In genomic region chr14:68375371-68375770, GRCh38 we compare ENCODE assay signal across 25 cellular contexts.
DNase-seq lines count a peak whose midpoint lies in the region; ATAC-seq, FAIRE-seq and TF ChIP-seq lines count a peak whose summit lies in the region.
"Had no signal": no experiment of that assay in that cellular context is flagged by ENCODE, and none has a peak within 500 bp of the region (broad histone marks: within the 10 kb centered on the region; RNA-seq: fewer than 3 reads in every experiment).

No MANE protein-coding gene starts in this region.

- no peak for ATAC-seq in activated B cell treated with CpG ODN at 0.5 μM for 24 hours (ENCODE audit: low read depth)
- ATAC-seq in naive B cell (ENCODE audit: low read depth in 2 of 2) = no peak
- no peak for ATAC-seq in stimulated activated memory B cell treated with anti-CD40 and anti-IgM and Interleukin-4, amounts not matched to agents 10 μg/mL and 1 μg/mL and 100 μg/mL, for 72 hours
- no peak for ATAC-seq in natural killer cell treated with Interleukin-12 subunit alpha and Interleukin-12 subunit beta and Interleukin-15 and Interleukin-18, amount 100 ng/mL, for 72 hours
- ATAC-seq in GM21423 (IDR thresholded peaks at IDR 0.05; ENCODE audit: unreplicated experiment) = no peak
- ATAC-seq: activated CD8-positive, alpha-beta T cell treated with anti-CD3 and anti-CD28 coated beads for 36 hours; left colon; natural killer cell had no signal

- POLR2A ChIA-PET in activated B cell treated with CpG ODN at 0.5 μM for 24 hours (lab: Charles Lee) = interaction anchor here (1.1 to 5.6 kb wide), 12 partner anchors 18 to 441 kb away, joined by 3 to 59 read pairs (median 18); partner anchors contain the start of gene ZFP36L1

- peak; percentile 67 for FAIRE-seq in GM12891 (lab: Jason Lieb, UNC)
- FAIRE-seq: pancreas had no signal

- H3K27me3 Mint-ChIP-seq in activated B cell treated with CpG ODN at 0.5 μM for 24 hours (no peaks in the 10 kb centered on the region), naive B cell (no peaks in the 10 kb centered on the region)
- H3K27me3 Mint-ChIP-seq in stimulated activated memory B cell treated with anti-CD40 and anti-IgM and Interleukin-4, amounts not matched to agents 10 μg/mL and 1 μg/mL and 100 μg/mL, for 72 hours = no peaks in the 10 kb centered on the region
- no peaks in the 10 kb centered on the region for H3K27me3 Mint-ChIP-seq in natural killer cell treated with Interleukin-12 subunit alpha and Interleukin-12 subunit beta and Interleukin-15 and Interleukin-18, amount 100 ng/mL, for 72 hours
- H3K27me3 Mint-ChIP-seq: activated CD8-positive, alpha-beta T cell treated with anti-CD3 and anti-CD28 coated beads for 36 hours; CD4-positive, alpha-beta memory T cell; memory B cell had no signal

- peak overlapping the region; percentile 80 for H3K27ac Mint-ChIP-seq in activated B cell treated with CpG ODN at 0.5 μM for 24 hours
- peak overlapping the region; percentile 30 to 94 (median 84) for H3K27ac Mint-ChIP-seq in naive B cell
- peak overlapping the region; percentile 86 for H3K27ac Mint-ChIP-seq in stimulated activated memory B cell treated with anti-CD40 and anti-IgM and Interleukin-4, amounts not matched to agents 10 μg/mL and 1 μg/mL and 100 μg/mL, for 72 hours
- no peak overlapping the region for H3K27ac Mint-ChIP-seq in natural killer cell treated with Interleukin-12 subunit alpha and Interleukin-12 subunit beta and Interleukin-15 and Interleukin-18, amount 100 ng/mL, for 72 hours
- H3K27ac Mint-ChIP-seq: activated CD8-positive, alpha-beta T cell treated with anti-CD3 and anti-CD28 coated beads for 36 hours; natural killer cell had no signal

- no peak for TF ChIP-seq CTCF in activated B cell treated with CpG ODN at 0.5 μM for 24 hours (IDR thresholded peaks at IDR 0.05)

- CTCF ChIA-PET in activated B cell treated with CpG ODN at 0.5 μM for 24 hours (lab: Charles Lee) = interaction anchor here (0.5 to 3.1 kb wide), 3 partner anchors 26 to 115 kb away, joined by 3 to 10 read pairs (median 4); no protein-coding TSS in a partner anchor

- H3K4me1 Mint-ChIP-seq in activated B cell treated with CpG ODN at 0.5 μM for 24 hours (peaks cover 85% of the 10 kb centered on the region), naive B cell (peaks cover 56 to 83% (median 76%) of the 10 kb centered on the region in 3 donors)
- peaks cover 89% of the 10 kb centered on the region for H3K4me1 Mint-ChIP-seq in stimulated activated memory B cell treated with anti-CD40 and anti-IgM and Interleukin-4, amounts not matched to agents 10 μg/mL and 1 μg/mL and 100 μg/mL, for 72 hours
- peaks cover 17 to 38% of the 10 kb centered on the region in 2 donors for H3K4me1 Mint-ChIP-seq in natural killer cell treated with Interleukin-12 subunit alpha and Interleukin-12 subunit beta and Interleukin-15 and Interleukin-18, amount 100 ng/mL, for 72 hours (ENCODE audit: low read depth in 2 of 2)

- DNase-seq in GM12891 (ENCODE audit: insufficient read length, low spot score) (no peak), activated B cell treated with CpG ODN at 0.5 μM for 24 hours (no peak), naive B cell (no peak), substantia nigra (lab: John Stamatoyannopoulos, UW) (no peak)
- DNase-seq in natural killer cell treated with Interleukin-12 subunit alpha and Interleukin-12 subunit beta and Interleukin-15 and Interleukin-18, amount 100 ng/mL, for 72 hours (ENCODE audit: low spot score) = no peak
- DNase-seq in stimulated activated CD8-positive, alpha-beta memory T cell treated with anti-CD3 and anti-CD28 coated beads, Interleukin-4, amount 100 ng/mL, for 48 hours = no peak
- DNase-seq: activated CD8-positive, alpha-beta T cell treated with anti-CD3 and anti-CD28 coated beads for 36 hours; CD4-positive, alpha-beta memory T cell; H7; hypothalamus; immature natural killer cell; left colon; natural killer cell; NCI-H1092; NCI-H1930; pancreas; Peyer's patch; SIG-M5; stimulated activated CD4-positive, alpha-beta T cell treated with anti-CD3 and anti-CD28 coated beads, Interleukin-2, amount 100 ng/mL, for 48 hours; T-helper 1 cell had no signal

- intact Hi-C loops in activated B cell treated with CpG ODN at 0.5 μM for 24 hours (cut with micrococcal nuclease) = no loop called here

- no peak for TF ChIP-seq POLR2A in GM12891 (IDR thresholded peaks at IDR 0.05; ENCODE audit: low read depth, low read length)

- H3K27ac ChIP-seq in substantia nigra (ENCODE audit: low read depth, low read length, poor library complexity, severe bottlenecking) = no peak overlapping the region
- H3K27ac ChIP-seq: Peyer's patch, right atrium auricular region, vagina had no signal

- H3K4me3 Mint-ChIP-seq in activated B cell treated with CpG ODN at 0.5 μM for 24 hours (no peak overlapping the region), naive B cell (no peak overlapping the region)
- H3K4me3 Mint-ChIP-seq in stimulated activated memory B cell treated with anti-CD40 and anti-IgM and Interleukin-4, amounts not matched to agents 10 μg/mL and 1 μg/mL and 100 μg/mL, for 72 hours = no peak overlapping the region
- H3K4me3 Mint-ChIP-seq in natural killer cell treated with Interleukin-12 subunit alpha and Interleukin-12 subunit beta and Interleukin-15 and Interleukin-18, amount 100 ng/mL, for 72 hours = no peak overlapping the region
- H3K4me3 Mint-ChIP-seq: activated CD8-positive, alpha-beta T cell treated with anti-CD3 and anti-CD28 coated beads for 36 hours; memory B cell; natural killer cell had no signal

- H3K9me3 Mint-ChIP-seq in activated B cell treated with CpG ODN at 0.5 μM for 24 hours (no peaks in the 10 kb centered on the region), naive B cell (peaks cover 0 to 10% (median 2%) of the 10 kb centered on the region in 7 donors)
- H3K9me3 Mint-ChIP-seq in stimulated activated memory B cell treated with anti-CD40 and anti-IgM and Interleukin-4, amounts not matched to agents 10 μg/mL and 1 μg/mL and 100 μg/mL, for 72 hours = peaks cover 4% of the 10 kb centered on the region
- H3K9me3 Mint-ChIP-seq in natural killer cell treated with Interleukin-12 subunit alpha and Interleukin-12 subunit beta and Interleukin-15 and Interleukin-18, amount 100 ng/mL, for 72 hours = no peaks in the 10 kb centered on the region
- H3K9me3 Mint-ChIP-seq: activated CD8-positive, alpha-beta T cell treated with anti-CD3 and anti-CD28 coated beads for 36 hours; immature natural killer cell; natural killer cell had no signal

- H3K36me3 Mint-ChIP-seq in activated B cell treated with CpG ODN at 0.5 μM for 24 hours (ENCODE audit: low read depth) = no peaks in the 10 kb centered on the region
- H3K36me3 Mint-ChIP-seq in naive B cell = no peaks in the 10 kb centered on the region
- peaks cover 5% of the 10 kb centered on the region for H3K36me3 Mint-ChIP-seq in stimulated activated memory B cell treated with anti-CD40 and anti-IgM and Interleukin-4, amounts not matched to agents 10 μg/mL and 1 μg/mL and 100 μg/mL, for 72 hours
- H3K36me3 Mint-ChIP-seq in natural killer cell treated with Interleukin-12 subunit alpha and Interleukin-12 subunit beta and Interleukin-15 and Interleukin-18, amount 100 ng/mL, for 72 hours = no peaks in the 10 kb centered on the region
- H3K36me3 Mint-ChIP-seq: memory B cell, natural killer cell had no signal

TF ChIP-seq in GM12891, 5 proteins besides CTCF, POLR2A, EP300 and RAD21:
- TF ChIP-seq SPI1 (IDR thresholded peaks at IDR 0.05; ENCODE audit: low read depth, low read length) (no peak), POLR2AphosphoS5 (IDR thresholded peaks at IDR 0.05; ENCODE audit: low read depth, low read length) (no peak), PAX5 (IDR thresholded peaks at IDR 0.05; ENCODE audit: insufficient read depth, low read length, severe bottlenecking) (no peak), TAF1 (IDR thresholded peaks at IDR 0.05; ENCODE audit: low read depth, low read length) (no peak), POU2F2 (IDR thresholded peaks at IDR 0.05; ENCODE audit: low read depth, low read length) (no peak)

Comparison
In these comparisons a context has a peak if more than half of its experiments do, and no peak if none do; other contexts are left out.
1. H3K27ac Mint-ChIP-seq: peak in activated B cell treated with CpG ODN at 0.5 μM for 24 hours (single experiment), naive B cell (6 of 6) and stimulated activated memory B cell treated with anti-CD40 and anti-IgM and Interleukin-4, amounts not matched to agents 10 μg/mL and 1 μg/mL and 100 μg/mL, for 72 hours (single experiment); none in natural killer cell treated with Interleukin-12 subunit alpha and Interleukin-12 subunit beta and Interleukin-15 and Interleukin-18, amount 100 ng/mL, for 72 hours (0 of 2).